ENCODE assay signal across 23 cellular contexts in genomic region chr7:86793129-86793528, GRCh38.
DNase-seq lines count a peak whose midpoint lies in the region; ATAC-seq and TF ChIP-seq lines count a peak whose summit lies in the region.
"Had no signal": no experiment of that assay in that cellular context is flagged by ENCODE, and none has a peak within 500 bp of the region (broad histone marks: within the 10 kb centered on the region; RNA-seq: fewer than 3 reads in every experiment).

No MANE protein-coding gene starts in this region.

- POLR2A ChIA-PET in GM10248 (lab: Yijun Ruan, JAX) = no interaction called here

- H3K27ac Mint-ChIP-seq in immature natural killer cell = no peak overlapping the region
- H3K27ac Mint-ChIP-seq: B cell; CD4-positive, alpha-beta T cell; CD8-positive, alpha-beta T cell had no signal

- no peak overlapping the region for H2AFZ ChIP-seq in neural cell (ENCODE audit: low read depth, low read length)

- H3F3A ChIP-seq in neural cell (ENCODE audit: insufficient read depth, low read length, poor library complexity, severe bottlenecking) = peaks cover 2% of the 10 kb centered on the region

- H4K20me1 ChIP-seq in neural cell (ENCODE audit: insufficient read depth) = no peaks in the 10 kb centered on the region
- H4K20me1 ChIP-seq: BLaER1 treated with 17β-estradiol and CSF1 and Interleukin-3, amounts not matched to agents 10 nM and 100 nM had no signal

- no peak for TF ChIP-seq EP300 in neural cell (conservative IDR thresholded peaks at IDR 0.05; ENCODE audit: poor library complexity, severe bottlenecking)

- no peaks in the 10 kb centered on the region for H3K36me3 Mint-ChIP-seq in immature natural killer cell
- H3K36me3 Mint-ChIP-seq: CD8-positive, alpha-beta T cell had no signal

- CTCF ChIA-PET in GM10248 (lab: Yijun Ruan, JAX) = interaction anchor here (1.2 to 2.9 kb wide), 3 partner anchors 19 to 22 kb away, joined by 3 to 13 read pairs (median 5); no protein-coding TSS in a partner anchor

- H3K4me2 ChIP-seq in neural cell (ENCODE audit: low read length) = no peak overlapping the region
- H3K4me2 ChIP-seq: BLaER1 treated with 17β-estradiol and CSF1 and Interleukin-3, amounts not matched to agents 10 nM and 100 nM had no signal

- DNase-seq in putamen (ENCODE audit: low spot score) (peak; percentile 61), immature natural killer cell (no peak), GM10248 (ENCODE audit: extremely low spot score) (no peak), left ventricle myocardium superior (no peak)
- no peak for DNase-seq in activated naive CD4-positive, alpha-beta T cell treated with Interleukin-2 at 50 U/mL for 16 hours
- DNase-seq: 8988T; ACHN; Caco-2; Calu3; CD4-positive, alpha-beta T cell; CD8-positive, alpha-beta T cell; DMS 273 treated with DMSO at 0.1 percent for 48 hours; DMS153; DMS53; DMS79; DND-41; GF-D8 had no signal

- H3K9ac ChIP-seq in neural cell (ENCODE audit: low read length) = no peak overlapping the region
- H3K9ac ChIP-seq: BLaER1 treated with 17β-estradiol and CSF1 and Interleukin-3, amounts not matched to agents 10 nM and 100 nM had no signal

- H3K4me3 Mint-ChIP-seq in immature natural killer cell = no peak overlapping the region
- H3K4me3 Mint-ChIP-seq: B cell; CD4-positive, alpha-beta T cell; CD8-positive, alpha-beta T cell had no signal

- intact Hi-C loops in left ventricle myocardium superior (cut with micrococcal nuclease) = no loop called here

- no peaks in the 10 kb centered on the region for H3K4me1 Mint-ChIP-seq in immature natural killer cell

- H3K27me3 ChIP-seq in neural cell (ENCODE audit: insufficient read depth, low read depth, low read length) = no peaks in the 10 kb centered on the region
- H3K27me3 ChIP-seq: BLaER1 treated with 17β-estradiol and CSF1 and Interleukin-3, amounts not matched to agents 10 nM and 100 nM had no signal

- no peak for ATAC-seq in left ventricle myocardium superior
- ATAC-seq: CD8-positive, alpha-beta T cell; GM12878 had no signal

- peaks cover 0 to 4% (median 2%) of the 10 kb centered on the region in 3 donors for H3K27me3 Mint-ChIP-seq in immature natural killer cell (ENCODE audit: low read depth in 3 of 3)
- H3K27me3 Mint-ChIP-seq: B cell; CD4-positive, alpha-beta T cell had no signal

- no peaks in the 10 kb centered on the region for H3K9me2 ChIP-seq in neural cell (ENCODE audit: insufficient read depth, low read length)

- H3K36me3 ChIP-seq in neural cell (ENCODE audit: insufficient read depth, low read length) = no peaks in the 10 kb centered on the region
- H3K36me3 ChIP-seq: BLaER1 treated with 17β-estradiol and CSF1 and Interleukin-3, amounts not matched to agents 10 nM and 100 nM had no signal

- no peak overlapping the region for H3K4me3 ChIP-seq in neural cell (ENCODE audit: low read length)
- H3K4me3 ChIP-seq: BLaER1 treated with 17β-estradiol and CSF1 and Interleukin-3, amounts not matched to agents 10 nM and 100 nM; GM12878 had no signal

- no peaks in the 10 kb centered on the region for H3K9me3 ChIP-seq in neural cell (ENCODE audit: low read length)
- H3K9me3 ChIP-seq: Caco-2 had no signal

- no peak for TF ChIP-seq RAD21 in neural cell (conservative IDR thresholded peaks at IDR 0.05)

- H3K9me3 Mint-ChIP-seq in immature natural killer cell = peaks cover 2 to 9% (median 7%) of the 10 kb centered on the region in 6 donors

- no peaks in the 10 kb centered on the region for H3K79me2 ChIP-seq in neural cell (replicated peaks; ENCODE audit: insufficient read depth, low read length)

- peak overlapping the region; percentile 42 for H3K27ac ChIP-seq in cingulate gyrus (ENCODE audit: low read depth, low read length)
- H3K27ac ChIP-seq in neural cell (ENCODE audit: low read length) = peak overlapping the region; percentile 39
- H3K27ac ChIP-seq: BLaER1 treated with 17β-estradiol and CSF1 and Interleukin-3, amounts not matched to agents 10 nM and 100 nM; C4-2B had no signal

- TF ChIP-seq CTCF in neural cell (IDR thresholded peaks at IDR 0.05; ENCODE audit: poor library complexity, severe bottlenecking) (no peak), GM10248 (IDR thresholded peaks at IDR 0.05; ENCODE audit: control extremely low read depth, extremely low read depth, low read depth, missing control alignments) (no peak)

TF ChIP-seq in neural cell, 6 proteins besides CTCF, POLR2A, EP300 and RAD21:
- TF ChIP-seq REST (IDR thresholded peaks at IDR 0.05; ENCODE audit: borderline replicate concordance) = no peak
- no peak for TF ChIP-seq MXI1 (conservative IDR thresholded peaks at IDR 0.05; ENCODE audit: poor library complexity, severe bottlenecking)
- TF ChIP-seq EZH2 (IDR thresholded peaks at IDR 0.05; ENCODE audit: borderline replicate concordance, insufficient read depth, low read length, poor library complexity, severe bottlenecking) = no peak
- TF ChIP-seq POLR2AphosphoS5 (IDR thresholded peaks at IDR 0.05) = no peak
- no peak for TF ChIP-seq SMC3 (conservative IDR thresholded peaks at IDR 0.05; ENCODE audit: poor library complexity)
- no peak for TF ChIP-seq TAF1 (IDR thresholded peaks at IDR 0.05; ENCODE audit: low read depth)
